ENCODE assay signal across 1 cellular context in the genomic region with DNA sequence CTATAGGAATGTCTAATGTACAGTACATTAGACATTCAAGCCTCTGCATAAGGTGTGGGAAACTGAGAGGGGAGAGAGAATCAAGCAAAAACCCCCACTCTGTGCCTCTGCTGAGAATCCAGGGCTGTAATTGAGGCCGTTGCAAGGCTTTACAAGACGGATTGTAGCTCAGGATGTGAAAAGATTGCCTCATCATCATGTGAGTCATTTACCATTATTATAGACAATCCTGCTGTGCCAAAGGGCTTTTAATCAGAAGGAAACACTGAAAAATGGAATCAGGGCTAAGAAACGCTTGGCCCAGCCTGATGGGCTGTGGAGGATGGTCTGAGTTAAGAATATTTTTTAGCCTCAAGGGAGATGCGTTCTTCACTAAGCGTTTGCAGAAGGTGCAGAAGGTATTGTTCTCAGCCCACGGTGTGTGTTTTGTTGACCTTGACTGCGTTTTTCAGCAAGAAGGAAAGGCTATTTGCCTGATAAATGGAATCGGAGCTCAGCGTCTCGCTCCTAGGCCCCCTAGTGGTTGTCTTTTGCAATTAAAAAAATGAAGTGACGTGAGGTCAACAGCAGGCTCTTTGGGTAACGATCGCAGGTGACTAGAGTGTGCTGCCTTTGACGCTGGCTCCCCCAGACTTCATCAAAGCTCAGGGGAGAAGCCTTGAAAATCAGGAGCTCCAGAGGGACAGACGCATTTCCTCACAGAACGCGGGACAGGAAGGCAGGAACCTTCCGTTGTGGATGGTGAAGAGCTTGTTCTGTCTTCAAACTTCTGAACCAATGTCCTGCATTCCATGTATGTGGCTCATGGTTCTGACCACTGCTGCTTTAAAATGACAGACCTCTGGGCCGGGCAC.
A peak's percentile ranks its signal among the peaks of the same experiment; 100 is the strongest.
TF ChIP-seq lines count a peak whose summit lies in the region.

No MANE protein-coding gene starts in this region.

TF ChIP-seq in K562, 482 proteins besides CTCF, POLR2A, EP300 and RAD21 (continued from another document and continues in another):
- TF ChIP-seq, protein P1, sequence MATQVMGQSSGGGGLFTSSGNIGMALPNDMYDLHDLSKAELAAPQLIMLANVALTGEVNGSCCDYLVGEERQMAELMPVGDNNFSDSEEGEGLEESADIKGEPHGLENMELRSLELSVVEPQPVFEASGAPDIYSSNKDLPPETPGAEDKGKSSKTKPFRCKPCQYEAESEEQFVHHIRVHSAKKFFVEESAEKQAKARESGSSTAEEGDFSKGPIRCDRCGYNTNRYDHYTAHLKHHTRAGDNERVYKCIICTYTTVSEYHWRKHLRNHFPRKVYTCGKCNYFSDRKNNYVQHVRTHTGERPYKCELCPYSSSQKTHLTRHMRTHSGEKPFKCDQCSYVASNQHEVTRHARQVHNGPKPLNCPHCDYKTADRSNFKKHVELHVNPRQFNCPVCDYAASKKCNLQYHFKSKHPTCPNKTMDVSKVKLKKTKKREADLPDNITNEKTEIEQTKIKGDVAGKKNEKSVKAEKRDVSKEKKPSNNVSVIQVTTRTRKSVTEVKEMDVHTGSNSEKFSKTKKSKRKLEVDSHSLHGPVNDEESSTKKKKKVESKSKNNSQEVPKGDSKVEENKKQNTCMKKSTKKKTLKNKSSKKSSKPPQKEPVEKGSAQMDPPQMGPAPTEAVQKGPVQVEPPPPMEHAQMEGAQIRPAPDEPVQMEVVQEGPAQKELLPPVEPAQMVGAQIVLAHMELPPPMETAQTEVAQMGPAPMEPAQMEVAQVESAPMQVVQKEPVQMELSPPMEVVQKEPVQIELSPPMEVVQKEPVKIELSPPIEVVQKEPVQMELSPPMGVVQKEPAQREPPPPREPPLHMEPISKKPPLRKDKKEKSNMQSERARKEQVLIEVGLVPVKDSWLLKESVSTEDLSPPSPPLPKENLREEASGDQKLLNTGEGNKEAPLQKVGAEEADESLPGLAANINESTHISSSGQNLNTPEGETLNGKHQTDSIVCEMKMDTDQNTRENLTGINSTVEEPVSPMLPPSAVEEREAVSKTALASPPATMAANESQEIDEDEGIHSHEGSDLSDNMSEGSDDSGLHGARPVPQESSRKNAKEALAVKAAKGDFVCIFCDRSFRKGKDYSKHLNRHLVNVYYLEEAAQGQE (CRISPR knock-in tag; IDR thresholded peaks at IDR 0.05; ENCODE audit: low read depth) = no peak
- TF ChIP-seq PML (IDR thresholded peaks at IDR 0.05; ENCODE audit: low read length) = no peak
- no peak for TF ChIP-seq TGIF2 (CRISPR knock-in tag; IDR thresholded peaks at IDR 0.05)
- TF ChIP-seq MCM3 (IDR thresholded peaks at IDR 0.05) = no peak
- TF ChIP-seq, protein P2, sequence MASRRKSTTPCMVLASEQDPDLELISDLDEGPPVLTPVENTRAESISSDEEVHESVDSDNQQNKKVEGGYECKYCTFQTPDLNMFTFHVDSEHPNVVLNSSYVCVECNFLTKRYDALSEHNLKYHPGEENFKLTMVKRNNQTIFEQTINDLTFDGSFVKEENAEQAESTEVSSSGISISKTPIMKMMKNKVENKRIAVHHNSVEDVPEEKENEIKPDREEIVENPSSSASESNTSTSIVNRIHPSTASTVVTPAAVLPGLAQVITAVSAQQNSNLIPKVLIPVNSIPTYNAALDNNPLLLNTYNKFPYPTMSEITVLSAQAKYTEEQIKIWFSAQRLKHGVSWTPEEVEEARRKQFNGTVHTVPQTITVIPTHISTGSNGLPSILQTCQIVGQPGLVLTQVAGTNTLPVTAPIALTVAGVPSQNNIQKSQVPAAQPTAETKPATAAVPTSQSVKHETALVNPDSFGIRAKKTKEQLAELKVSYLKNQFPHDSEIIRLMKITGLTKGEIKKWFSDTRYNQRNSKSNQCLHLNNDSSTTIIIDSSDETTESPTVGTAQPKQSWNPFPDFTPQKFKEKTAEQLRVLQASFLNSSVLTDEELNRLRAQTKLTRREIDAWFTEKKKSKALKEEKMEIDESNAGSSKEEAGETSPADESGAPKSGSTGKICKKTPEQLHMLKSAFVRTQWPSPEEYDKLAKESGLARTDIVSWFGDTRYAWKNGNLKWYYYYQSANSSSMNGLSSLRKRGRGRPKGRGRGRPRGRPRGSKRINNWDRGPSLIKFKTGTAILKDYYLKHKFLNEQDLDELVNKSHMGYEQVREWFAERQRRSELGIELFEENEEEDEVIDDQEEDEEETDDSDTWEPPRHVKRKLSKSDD (conservative IDR thresholded peaks at IDR 0.05; ENCODE audit: low read length) = no peak
- peak; percentile 85 to 88 for TF ChIP-seq KDM1A (IDR thresholded peaks at IDR 0.05)
- TF ChIP-seq, protein P3, sequence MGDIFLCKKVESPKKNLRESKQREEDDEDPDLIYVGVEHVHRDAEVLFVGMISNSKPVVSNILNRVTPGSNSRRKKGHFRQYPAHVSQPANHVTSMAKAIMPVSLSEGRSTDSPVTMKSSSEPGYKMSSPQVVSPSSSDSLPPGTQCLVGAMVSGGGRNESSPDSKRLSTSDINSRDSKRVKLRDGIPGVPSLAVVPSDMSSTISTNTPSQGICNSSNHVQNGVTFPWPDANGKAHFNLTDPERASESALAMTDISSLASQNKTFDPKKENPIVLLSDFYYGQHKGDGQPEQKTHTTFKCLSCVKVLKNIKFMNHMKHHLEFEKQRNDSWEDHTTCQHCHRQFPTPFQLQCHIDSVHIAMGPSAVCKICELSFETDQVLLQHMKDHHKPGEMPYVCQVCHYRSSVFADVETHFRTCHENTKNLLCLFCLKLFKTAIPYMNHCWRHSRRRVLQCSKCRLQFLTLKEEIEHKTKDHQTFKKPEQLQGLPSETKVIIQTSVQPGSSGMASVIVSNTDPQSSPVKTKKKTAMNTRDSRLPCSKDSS (IDR thresholded peaks at IDR 0.05; ENCODE audit: low read depth, partially characterized antibody) = no peak
- no peak; the same call in 1 of the 2 replicates for TF ChIP-seq NCOA1 (IDR thresholded peaks at IDR 0.05; ENCODE audit: low read depth)
- no peak for TF ChIP-seq PCBP2 (IDR thresholded peaks at IDR 0.05; ENCODE audit: low read depth, low read length, poor library complexity, severe bottlenecking)
- TF ChIP-seq RBM39 (optimal IDR thresholded peaks at IDR 0.05; ENCODE audit: low read depth, low read length) = no peak
- TF ChIP-seq, protein P4, sequence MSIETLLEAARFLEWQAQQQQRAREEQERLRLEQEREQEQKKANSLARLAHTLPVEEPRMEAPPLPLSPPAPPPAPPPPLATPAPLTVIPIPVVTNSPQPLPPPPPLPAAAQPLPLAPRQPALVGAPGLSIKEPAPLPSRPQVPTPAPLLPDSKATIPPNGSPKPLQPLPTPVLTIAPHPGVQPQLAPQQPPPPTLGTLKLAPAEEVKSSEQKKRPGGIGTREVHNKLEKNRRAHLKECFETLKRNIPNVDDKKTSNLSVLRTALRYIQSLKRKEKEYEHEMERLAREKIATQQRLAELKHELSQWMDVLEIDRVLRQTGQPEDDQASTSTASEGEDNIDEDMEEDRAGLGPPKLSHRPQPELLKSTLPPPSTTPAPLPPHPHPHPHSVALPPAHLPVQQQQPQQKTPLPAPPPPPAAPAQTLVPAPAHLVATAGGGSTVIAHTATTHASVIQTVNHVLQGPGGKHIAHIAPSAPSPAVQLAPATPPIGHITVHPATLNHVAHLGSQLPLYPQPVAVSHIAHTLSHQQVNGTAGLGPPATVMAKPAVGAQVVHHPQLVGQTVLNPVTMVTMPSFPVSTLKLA (conservative IDR thresholded peaks at IDR 0.05) = no peak
- no peak for TF ChIP-seq RUNX1 (IDR thresholded peaks at IDR 0.05; ENCODE audit: low read depth)
- TF ChIP-seq, protein P5, sequence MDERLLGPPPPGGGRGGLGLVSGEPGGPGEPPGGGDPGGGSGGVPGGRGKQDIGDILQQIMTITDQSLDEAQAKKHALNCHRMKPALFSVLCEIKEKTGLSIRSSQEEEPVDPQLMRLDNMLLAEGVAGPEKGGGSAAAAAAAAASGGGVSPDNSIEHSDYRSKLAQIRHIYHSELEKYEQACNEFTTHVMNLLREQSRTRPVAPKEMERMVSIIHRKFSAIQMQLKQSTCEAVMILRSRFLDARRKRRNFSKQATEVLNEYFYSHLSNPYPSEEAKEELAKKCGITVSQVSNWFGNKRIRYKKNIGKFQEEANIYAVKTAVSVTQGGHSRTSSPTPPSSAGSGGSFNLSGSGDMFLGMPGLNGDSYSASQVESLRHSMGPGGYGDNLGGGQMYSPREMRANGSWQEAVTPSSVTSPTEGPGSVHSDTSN (CRISPR knock-in tag; IDR thresholded peaks at IDR 0.05; ENCODE audit: low read depth) = no peak
- TF ChIP-seq, protein P5 (tag; conservative IDR thresholded peaks at IDR 0.05; ENCODE audit: low read depth) = 0 out of 2 replicates have a peak, but pooled peaks have one; percentile 16
- TF ChIP-seq, protein P6, sequence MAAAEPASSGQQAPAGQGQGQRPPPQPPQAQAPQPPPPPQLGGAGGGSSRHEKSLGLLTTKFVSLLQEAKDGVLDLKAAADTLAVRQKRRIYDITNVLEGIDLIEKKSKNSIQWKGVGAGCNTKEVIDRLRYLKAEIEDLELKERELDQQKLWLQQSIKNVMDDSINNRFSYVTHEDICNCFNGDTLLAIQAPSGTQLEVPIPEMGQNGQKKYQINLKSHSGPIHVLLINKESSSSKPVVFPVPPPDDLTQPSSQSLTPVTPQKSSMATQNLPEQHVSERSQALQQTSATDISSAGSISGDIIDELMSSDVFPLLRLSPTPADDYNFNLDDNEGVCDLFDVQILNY (CRISPR knock-in tag; IDR thresholded peaks at IDR 0.05) = no peak
- no peak for TF ChIP-seq ZFP1 (CRISPR knock-in tag; IDR thresholded peaks at IDR 0.05)
- no peak for TF ChIP-seq BCL6 (CRISPR knock-in tag; IDR thresholded peaks at IDR 0.05)
- no peak for TF ChIP-seq ZNF263 (CRISPR knock-in tag; IDR thresholded peaks at IDR 0.05; ENCODE audit: borderline replicate concordance)
- TF ChIP-seq PHB (CRISPR knock-in tag; IDR thresholded peaks at IDR 0.05) = no peak
- no peak for TF ChIP-seq KLF10 (CRISPR knock-in tag; IDR thresholded peaks at IDR 0.05)
- no peak for TF ChIP-seq SETDB1 (IDR thresholded peaks at IDR 0.05; ENCODE audit: low read length)
- TF ChIP-seq ZNF668 (CRISPR knock-in tag; IDR thresholded peaks at IDR 0.05) = no peak
- TF ChIP-seq RFX5 (IDR thresholded peaks at IDR 0.05; ENCODE audit: low read depth, low read length) = no peak
- peak; percentile 19 for TF ChIP-seq TBP (optimal IDR thresholded peaks at IDR 0.05; ENCODE audit: low read depth, low read length)
- TF ChIP-seq, protein P7, sequence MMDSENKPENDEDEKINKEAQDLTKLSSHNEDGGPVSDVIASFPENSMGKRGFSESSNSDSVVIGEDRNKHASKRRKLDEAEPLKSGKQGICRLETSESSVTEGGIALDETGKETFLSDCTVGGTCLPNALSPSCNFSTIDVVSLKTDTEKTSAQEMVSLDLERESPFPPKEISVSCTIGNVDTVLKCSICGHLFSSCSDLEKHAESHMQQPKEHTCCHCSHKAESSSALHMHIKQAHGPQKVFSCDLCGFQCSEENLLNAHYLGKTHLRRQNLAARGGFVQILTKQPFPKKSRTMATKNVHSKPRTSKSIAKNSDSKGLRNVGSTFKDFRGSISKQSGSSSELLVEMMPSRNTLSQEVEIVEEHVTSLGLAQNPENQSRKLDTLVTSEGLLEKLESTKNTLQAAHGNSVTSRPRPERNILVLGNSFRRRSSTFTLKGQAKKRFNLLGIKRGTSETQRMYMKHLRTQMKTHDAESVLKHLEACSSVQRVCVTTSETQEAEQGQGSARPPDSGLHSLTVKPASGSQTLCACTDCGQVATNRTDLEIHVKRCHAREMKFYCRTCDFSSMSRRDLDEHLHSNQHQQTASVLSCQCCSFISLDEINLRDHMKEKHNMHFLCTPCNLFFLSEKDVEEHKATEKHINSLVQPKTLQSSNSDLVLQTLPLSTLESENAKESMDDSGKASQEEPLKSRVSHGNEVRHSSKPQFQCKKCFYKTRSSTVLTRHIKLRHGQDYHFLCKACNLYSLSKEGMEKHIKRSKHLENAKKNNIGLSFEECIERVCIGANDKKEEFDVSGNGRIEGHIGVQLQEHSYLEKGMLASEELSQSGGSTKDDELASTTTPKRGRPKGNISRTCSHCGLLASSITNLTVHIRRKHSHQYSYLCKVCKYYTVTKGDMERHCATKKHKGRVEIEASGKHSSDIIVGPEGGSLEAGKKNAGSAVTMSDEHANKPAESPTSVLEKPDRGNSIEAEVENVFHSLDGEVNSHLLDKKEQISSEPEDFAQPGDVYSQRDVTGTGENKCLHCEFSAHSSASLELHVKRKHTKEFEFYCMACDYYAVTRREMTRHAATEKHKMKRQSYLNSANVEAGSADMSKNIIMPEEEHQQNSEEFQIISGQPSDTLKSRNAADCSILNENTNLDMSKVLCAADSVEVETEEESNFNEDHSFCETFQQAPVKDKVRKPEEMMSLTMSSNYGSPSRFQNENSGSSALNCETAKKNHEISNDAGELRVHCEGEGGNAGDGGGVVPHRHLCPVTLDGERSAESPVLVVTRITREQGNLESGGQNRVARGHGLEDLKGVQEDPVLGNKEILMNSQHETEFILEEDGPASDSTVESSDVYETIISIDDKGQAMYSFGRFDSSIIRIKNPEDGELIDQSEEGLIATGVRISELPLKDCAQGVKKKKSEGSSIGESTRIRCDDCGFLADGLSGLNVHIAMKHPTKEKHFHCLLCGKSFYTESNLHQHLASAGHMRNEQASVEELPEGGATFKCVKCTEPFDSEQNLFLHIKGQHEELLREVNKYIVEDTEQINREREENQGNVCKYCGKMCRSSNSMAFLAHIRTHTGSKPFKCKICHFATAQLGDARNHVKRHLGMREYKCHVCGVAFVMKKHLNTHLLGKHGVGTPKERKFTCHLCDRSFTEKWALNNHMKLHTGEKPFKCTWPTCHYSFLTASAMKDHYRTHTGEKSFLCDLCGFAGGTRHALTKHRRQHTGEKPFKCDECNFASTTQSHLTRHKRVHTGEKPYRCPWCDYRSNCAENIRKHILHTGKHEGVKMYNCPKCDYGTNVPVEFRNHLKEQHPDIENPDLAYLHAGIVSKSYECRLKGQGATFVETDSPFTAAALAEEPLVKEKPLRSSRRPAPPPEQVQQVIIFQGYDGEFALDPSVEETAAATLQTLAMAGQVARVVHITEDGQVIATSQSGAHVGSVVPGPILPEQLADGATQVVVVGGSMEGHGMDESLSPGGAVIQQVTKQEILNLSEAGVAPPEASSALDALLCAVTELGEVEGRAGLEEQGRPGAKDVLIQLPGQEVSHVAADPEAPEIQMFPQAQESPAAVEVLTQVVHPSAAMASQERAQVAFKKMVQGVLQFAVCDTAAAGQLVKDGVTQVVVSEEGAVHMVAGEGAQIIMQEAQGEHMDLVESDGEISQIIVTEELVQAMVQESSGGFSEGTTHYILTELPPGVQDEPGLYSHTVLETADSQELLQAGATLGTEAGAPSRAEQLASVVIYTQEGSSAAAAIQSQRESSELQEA (IDR thresholded peaks at IDR 0.05; ENCODE audit: low read depth) = no peak
- TF ChIP-seq, protein P8, sequence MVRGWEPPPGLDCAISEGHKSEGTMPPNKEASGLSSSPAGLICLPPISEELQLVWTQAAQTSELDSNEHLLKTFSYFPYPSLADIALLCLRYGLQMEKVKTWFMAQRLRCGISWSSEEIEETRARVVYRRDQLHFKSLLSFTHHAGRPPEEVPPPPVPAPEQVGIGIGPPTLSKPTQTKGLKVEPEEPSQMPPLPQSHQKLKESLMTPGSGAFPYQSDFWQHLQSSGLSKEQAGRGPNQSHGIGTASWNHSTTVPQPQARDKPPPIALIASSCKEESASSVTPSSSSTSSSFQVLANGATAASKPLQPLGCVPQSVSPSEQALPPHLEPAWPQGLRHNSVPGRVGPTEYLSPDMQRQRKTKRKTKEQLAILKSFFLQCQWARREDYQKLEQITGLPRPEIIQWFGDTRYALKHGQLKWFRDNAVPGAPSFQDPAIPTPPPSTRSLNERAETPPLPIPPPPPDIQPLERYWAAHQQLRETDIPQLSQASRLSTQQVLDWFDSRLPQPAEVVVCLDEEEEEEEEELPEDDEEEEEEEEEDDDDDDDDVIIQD (CRISPR knock-in tag; IDR thresholded peaks at IDR 0.05) = no peak
